Comparison of ENCODE assay signal across 22 cellular contexts in genomic region chr15:32922541-32922940, GRCh38.
"Had no signal": no experiment of that assay in that cellular context is flagged by ENCODE, and none has a peak within 500 bp of the region (broad histone marks: within the 10 kb centered on the region; RNA-seq: fewer than 3 reads in every experiment).

No MANE protein-coding gene starts in this region.

- H3K4me3 ChIP-seq: K562 had no signal

- H3K36me3 Mint-ChIP-seq: IgD-negative memory B cell had no signal

- H3K9me3 Mint-ChIP-seq: IgD-negative memory B cell had no signal

- DNase-seq: MV-4-11; NCI-H1048; NCI-H1105; NCI-H1417; NCI-H1436 treated with DMSO at 0.1 percent for 48 hours; NCI-H1694; NCI-H187 treated with DMSO at 0.1 percent for 48 hours; NCI-H2029 treated with DMSO at 0.1 percent for 48 hours; NCI-H2171; NCI-H226; NCI-H446; NCI-H510A; NCI-H524 treated with DMSO at 0.1 percent for 48 hours; NCI-H69; NCI-H774; NK-92 treated with Interleukin-12 subunit alpha and Interleukin-12 subunit beta, amount 100 ng/mL, for 24 hours; RPMI8226; SHP77; T-helper 1 cell had no signal

- H3K27ac Mint-ChIP-seq: IgD-negative memory B cell had no signal

- H3K4me3 Mint-ChIP-seq: IgD-negative memory B cell had no signal

- ATAC-seq: HepG2, K562 had no signal
